Comparison of ENCODE assay signal across 1 cellular context in the genomic region with DNA sequence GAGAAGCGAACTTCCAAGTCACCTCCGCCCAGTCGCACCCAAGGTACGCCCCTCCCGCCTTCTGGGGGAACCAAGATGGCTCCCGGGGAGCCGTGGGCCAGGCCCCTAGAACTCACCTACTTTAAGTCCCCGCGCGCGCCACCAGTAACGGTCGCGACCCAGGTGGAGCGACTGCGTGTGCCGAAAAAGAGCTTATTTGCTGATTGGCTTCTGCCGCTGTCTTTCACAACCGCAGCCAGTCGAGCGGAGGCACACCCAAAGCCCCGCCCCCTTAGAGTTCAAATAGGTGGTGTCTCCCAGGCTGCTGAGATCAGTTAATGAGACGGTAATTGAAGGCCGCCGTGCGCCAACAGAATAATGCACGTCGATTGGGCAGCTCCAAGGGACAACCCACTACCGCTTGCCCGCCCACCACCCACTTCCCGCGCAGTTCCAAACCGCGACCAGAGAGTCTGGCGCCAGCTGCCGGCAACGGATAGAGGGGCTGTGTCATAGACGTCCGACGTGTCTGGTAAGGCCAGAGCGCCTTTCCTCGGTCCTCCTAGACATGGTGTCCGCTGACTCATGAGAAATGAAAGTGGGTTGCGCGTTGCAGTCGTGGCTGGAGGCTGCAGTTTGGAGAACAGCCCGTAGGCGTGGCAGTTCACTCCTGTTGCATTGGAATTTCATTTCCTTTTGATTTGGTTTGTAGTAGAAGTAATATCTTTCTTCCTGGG.
A peak's percentile ranks its signal among the peaks of the same experiment; 100 is the strongest.
TF ChIP-seq lines count a peak whose summit lies in the region.

A gene with protein sequence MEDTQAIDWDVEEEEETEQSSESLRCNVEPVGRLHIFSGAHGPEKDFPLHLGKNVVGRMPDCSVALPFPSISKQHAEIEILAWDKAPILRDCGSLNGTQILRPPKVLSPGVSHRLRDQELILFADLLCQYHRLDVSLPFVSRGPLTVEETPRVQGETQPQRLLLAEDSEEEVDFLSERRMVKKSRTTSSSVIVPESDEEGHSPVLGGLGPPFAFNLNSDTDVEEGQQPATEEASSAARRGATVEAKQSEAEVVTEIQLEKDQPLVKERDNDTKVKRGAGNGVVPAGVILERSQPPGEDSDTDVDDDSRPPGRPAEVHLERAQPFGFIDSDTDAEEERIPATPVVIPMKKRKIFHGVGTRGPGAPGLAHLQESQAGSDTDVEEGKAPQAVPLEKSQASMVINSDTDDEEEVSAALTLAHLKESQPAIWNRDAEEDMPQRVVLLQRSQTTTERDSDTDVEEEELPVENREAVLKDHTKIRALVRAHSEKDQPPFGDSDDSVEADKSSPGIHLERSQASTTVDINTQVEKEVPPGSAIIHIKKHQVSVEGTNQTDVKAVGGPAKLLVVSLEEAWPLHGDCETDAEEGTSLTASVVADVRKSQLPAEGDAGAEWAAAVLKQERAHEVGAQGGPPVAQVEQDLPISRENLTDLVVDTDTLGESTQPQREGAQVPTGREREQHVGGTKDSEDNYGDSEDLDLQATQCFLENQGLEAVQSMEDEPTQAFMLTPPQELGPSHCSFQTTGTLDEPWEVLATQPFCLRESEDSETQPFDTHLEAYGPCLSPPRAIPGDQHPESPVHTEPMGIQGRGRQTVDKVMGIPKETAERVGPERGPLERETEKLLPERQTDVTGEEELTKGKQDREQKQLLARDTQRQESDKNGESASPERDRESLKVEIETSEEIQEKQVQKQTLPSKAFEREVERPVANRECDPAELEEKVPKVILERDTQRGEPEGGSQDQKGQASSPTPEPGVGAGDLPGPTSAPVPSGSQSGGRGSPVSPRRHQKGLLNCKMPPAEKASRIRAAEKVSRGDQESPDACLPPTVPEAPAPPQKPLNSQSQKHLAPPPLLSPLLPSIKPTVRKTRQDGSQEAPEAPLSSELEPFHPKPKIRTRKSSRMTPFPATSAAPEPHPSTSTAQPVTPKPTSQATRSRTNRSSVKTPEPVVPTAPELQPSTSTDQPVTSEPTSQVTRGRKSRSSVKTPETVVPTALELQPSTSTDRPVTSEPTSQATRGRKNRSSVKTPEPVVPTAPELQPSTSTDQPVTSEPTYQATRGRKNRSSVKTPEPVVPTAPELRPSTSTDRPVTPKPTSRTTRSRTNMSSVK (N-terminal part only) (minus strand): TSS at position 153 of the 716 bp plus-strand sequence. CDS start 2,106 bp downstream, outside the sequence.

TF ChIP-seq in K562, 482 proteins besides CTCF, POLR2A, EP300 and RAD21 (continued from another document and continues in another):
- TF ChIP-seq MBD1 (CRISPR knock-in tag; IDR thresholded peaks at IDR 0.05): no peak
- TF ChIP-seq CREB5 (CRISPR knock-in tag; IDR thresholded peaks at IDR 0.05): no peak
- TF ChIP-seq ZNF165 (CRISPR knock-in tag; IDR thresholded peaks at IDR 0.05; ENCODE audit: borderline replicate concordance): no peak
- 0 out of 2 replicates have a peak, but pooled peaks have one; percentile 17 for TF ChIP-seq ZNF740 (CRISPR knock-in tag; IDR thresholded peaks at IDR 0.05)
- TF ChIP-seq ZNF740 (tag; IDR thresholded peaks at IDR 0.05): no peak
- no peak for TF ChIP-seq ZNF41 (CRISPR knock-in tag; conservative IDR thresholded peaks at IDR 0.05)
- TF ChIP-seq SRSF7 (optimal IDR thresholded peaks at IDR 0.05; ENCODE audit: low read depth, low read length): no peak
- TF ChIP-seq ZFP1 (CRISPR knock-in tag; IDR thresholded peaks at IDR 0.05): no peak
- no peak; the same call in 1 of the 2 replicates for TF ChIP-seq ZNF197 (CRISPR knock-in tag; IDR thresholded peaks at IDR 0.05; ENCODE audit: low read depth)
- TF ChIP-seq, protein P1, sequence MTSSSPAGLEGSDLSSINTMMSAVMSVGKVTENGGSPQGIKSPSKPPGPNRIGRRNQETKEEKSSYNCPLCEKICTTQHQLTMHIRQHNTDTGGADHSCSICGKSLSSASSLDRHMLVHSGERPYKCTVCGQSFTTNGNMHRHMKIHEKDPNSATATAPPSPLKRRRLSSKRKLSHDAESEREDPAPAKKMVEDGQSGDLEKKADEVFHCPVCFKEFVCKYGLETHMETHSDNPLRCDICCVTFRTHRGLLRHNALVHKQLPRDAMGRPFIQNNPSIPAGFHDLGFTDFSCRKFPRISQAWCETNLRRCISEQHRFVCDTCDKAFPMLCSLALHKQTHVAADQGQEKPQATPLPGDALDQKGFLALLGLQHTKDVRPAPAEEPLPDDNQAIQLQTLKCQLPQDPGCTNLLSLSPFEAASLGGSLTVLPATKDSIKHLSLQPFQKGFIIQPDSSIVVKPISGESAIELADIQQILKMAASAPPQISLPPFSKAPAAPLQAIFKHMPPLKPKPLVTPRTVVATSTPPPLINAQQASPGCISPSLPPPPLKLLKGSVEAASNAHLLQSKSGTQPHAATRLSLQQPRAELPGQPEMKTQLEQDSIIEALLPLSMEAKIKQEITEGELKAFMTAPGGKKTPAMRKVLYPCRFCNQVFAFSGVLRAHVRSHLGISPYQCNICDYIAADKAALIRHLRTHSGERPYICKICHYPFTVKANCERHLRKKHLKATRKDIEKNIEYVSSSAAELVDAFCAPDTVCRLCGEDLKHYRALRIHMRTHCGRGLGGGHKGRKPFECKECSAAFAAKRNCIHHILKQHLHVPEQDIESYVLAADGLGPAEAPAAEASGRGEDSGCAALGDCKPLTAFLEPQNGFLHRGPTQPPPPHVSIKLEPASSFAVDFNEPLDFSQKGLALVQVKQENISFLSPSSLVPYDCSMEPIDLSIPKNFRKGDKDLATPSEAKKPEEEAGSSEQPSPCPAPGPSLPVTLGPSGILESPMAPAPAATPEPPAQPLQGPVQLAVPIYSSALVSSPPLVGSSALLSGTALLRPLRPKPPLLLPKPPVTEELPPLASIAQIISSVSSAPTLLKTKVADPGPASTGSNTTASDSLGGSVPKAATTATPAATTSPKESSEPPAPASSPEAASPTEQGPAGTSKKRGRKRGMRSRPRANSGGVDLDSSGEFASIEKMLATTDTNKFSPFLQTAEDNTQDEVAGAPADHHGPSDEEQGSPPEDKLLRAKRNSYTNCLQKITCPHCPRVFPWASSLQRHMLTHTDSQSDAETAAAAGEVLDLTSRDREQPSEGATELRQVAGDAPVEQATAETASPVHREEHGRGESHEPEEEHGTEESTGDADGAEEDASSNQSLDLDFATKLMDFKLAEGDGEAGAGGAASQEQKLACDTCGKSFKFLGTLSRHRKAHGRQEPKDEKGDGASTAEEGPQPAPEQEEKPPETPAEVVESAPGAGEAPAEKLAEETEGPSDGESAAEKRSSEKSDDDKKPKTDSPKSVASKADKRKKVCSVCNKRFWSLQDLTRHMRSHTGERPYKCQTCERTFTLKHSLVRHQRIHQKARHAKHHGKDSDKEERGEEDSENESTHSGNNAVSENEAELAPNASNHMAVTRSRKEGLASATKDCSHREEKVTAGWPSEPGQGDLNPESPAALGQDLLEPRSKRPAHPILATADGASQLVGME (CRISPR knock-in tag; IDR thresholded peaks at IDR 0.05): peak; percentile 39; the same call in 1 of the 2 replicates
- peak; percentile 62 for TF ChIP-seq ZNF263 (CRISPR knock-in tag; IDR thresholded peaks at IDR 0.05; ENCODE audit: borderline replicate concordance)
- TF ChIP-seq, protein P2, sequence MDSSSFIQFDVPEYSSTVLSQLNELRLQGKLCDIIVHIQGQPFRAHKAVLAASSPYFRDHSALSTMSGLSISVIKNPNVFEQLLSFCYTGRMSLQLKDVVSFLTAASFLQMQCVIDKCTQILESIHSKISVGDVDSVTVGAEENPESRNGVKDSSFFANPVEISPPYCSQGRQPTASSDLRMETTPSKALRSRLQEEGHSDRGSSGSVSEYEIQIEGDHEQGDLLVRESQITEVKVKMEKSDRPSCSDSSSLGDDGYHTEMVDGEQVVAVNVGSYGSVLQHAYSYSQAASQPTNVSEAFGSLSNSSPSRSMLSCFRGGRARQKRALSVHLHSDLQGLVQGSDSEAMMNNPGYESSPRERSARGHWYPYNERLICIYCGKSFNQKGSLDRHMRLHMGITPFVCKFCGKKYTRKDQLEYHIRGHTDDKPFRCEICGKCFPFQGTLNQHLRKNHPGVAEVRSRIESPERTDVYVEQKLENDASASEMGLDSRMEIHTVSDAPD (CRISPR knock-in tag; IDR thresholded peaks at IDR 0.05): no peak
- TF ChIP-seq NFIX (CRISPR knock-in tag; IDR thresholded peaks at IDR 0.05; ENCODE audit: low read depth): no peak
- peak; percentile 73 for TF ChIP-seq ETS1 (conservative IDR thresholded peaks at IDR 0.05; ENCODE audit: control insufficient read depth, low read depth, low read length)
- peak; percentile 57; the same call in 1 of the 2 replicates for TF ChIP-seq ZNF239 (CRISPR knock-in tag; IDR thresholded peaks at IDR 0.05)
- peak; percentile 89 for TF ChIP-seq SUPT5H (IDR thresholded peaks at IDR 0.05)
- TF ChIP-seq MED1 (CRISPR knock-in tag; IDR thresholded peaks at IDR 0.05; ENCODE audit: borderline replicate concordance): no peak
- no peak for TF ChIP-seq BRF2 (IDR thresholded peaks at IDR 0.05; ENCODE audit: borderline replicate concordance, insufficient read depth, insufficient read length)
- TF ChIP-seq, protein P3, sequence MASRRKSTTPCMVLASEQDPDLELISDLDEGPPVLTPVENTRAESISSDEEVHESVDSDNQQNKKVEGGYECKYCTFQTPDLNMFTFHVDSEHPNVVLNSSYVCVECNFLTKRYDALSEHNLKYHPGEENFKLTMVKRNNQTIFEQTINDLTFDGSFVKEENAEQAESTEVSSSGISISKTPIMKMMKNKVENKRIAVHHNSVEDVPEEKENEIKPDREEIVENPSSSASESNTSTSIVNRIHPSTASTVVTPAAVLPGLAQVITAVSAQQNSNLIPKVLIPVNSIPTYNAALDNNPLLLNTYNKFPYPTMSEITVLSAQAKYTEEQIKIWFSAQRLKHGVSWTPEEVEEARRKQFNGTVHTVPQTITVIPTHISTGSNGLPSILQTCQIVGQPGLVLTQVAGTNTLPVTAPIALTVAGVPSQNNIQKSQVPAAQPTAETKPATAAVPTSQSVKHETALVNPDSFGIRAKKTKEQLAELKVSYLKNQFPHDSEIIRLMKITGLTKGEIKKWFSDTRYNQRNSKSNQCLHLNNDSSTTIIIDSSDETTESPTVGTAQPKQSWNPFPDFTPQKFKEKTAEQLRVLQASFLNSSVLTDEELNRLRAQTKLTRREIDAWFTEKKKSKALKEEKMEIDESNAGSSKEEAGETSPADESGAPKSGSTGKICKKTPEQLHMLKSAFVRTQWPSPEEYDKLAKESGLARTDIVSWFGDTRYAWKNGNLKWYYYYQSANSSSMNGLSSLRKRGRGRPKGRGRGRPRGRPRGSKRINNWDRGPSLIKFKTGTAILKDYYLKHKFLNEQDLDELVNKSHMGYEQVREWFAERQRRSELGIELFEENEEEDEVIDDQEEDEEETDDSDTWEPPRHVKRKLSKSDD (conservative IDR thresholded peaks at IDR 0.05; ENCODE audit: low read length): peak; percentile 92
- no peak for TF ChIP-seq DDX20 (tag; IDR thresholded peaks at IDR 0.05; ENCODE audit: low read depth)
- TF ChIP-seq CBX3 (IDR thresholded peaks at IDR 0.05; ENCODE audit: borderline replicate concordance in 1 of 2, low read length in 2 of 2): peak in 1 of 2 experiments; percentile 79; a peak in 2 of 3 replicates
- no peak for TF ChIP-seq XRCC4 (IDR thresholded peaks at IDR 0.05; ENCODE audit: extremely low read depth, insufficient read depth, insufficient read length)
- TF ChIP-seq, protein P4, sequence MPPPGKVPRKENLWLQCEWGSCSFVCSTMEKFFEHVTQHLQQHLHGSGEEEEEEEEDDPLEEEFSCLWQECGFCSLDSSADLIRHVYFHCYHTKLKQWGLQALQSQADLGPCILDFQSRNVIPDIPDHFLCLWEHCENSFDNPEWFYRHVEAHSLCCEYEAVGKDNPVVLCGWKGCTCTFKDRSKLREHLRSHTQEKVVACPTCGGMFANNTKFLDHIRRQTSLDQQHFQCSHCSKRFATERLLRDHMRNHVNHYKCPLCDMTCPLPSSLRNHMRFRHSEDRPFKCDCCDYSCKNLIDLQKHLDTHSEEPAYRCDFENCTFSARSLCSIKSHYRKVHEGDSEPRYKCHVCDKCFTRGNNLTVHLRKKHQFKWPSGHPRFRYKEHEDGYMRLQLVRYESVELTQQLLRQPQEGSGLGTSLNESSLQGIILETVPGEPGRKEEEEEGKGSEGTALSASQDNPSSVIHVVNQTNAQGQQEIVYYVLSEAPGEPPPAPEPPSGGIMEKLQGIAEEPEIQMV (tag; conservative IDR thresholded peaks at IDR 0.05; ENCODE audit: low read depth): no peak
